24 cellular contexts compared by ENCODE assay signal in the genomic region with DNA sequence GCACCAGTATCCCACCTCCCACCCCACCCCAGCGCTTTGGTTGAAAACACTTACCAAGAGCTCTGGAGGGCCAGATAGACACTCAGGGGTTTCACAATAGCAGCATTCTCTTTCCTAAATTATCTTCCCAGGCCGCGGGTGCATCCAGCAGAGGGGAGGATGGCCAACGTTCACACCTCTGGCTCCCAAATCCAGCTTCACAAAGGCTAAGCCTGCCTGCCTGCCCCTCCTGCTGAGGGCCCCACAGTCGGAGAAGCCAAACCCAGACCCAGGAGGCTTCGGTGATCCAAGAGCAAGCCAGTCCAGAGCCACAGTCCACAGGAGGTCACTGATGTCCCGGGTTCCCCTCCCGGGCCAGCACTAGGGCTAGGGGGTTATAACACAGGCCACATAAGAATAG.
DNase-seq lines count a peak whose midpoint lies in the region; ATAC-seq and TF ChIP-seq lines count a peak whose summit lies in the region.
"Had no signal": no experiment of that assay in that cellular context is flagged by ENCODE, and none has a peak within 500 bp of the region (broad histone marks: within the 10 kb centered on the region; RNA-seq: fewer than 3 reads in every experiment).

No MANE protein-coding gene starts in this region.

- ATAC-seq in heart left ventricle (peak; percentile 6 to 28 (median 12)), sciatic nerve (no peak)

- peaks cover 0 to 37% (median 10%) of the 10 kb centered on the region in 12 donors for H3K4me1 ChIP-seq in heart left ventricle

- whole genome bisulfite sequencing in heart left ventricle, 4 donors = 44 to 53% (median 52%) methylated on average over 8 of the region's 8 CpGs

- no peaks in the 10 kb centered on the region for H3K27me3 ChIP-seq in heart left ventricle
- H3K27me3 ChIP-seq: BLaER1 had no signal

- H3K36me3 ChIP-seq in heart left ventricle = no peaks in the 10 kb centered on the region
- H3K36me3 ChIP-seq: BLaER1 had no signal

- no peak for TF ChIP-seq CTCF in heart left ventricle (IDR thresholded peaks at IDR 0.05)

- intact Hi-C loops in heart left ventricle (cut with DNase I) (no loop called here), sciatic nerve (cut with DNase I) (no loop called here), head of caudate nucleus (cut with DNase I) (no loop called here)

- H3K4me3 ChIP-seq in heart left ventricle = no peak overlapping the region
- H3K4me3 ChIP-seq: BLaER1, GM23248, SK-N-MC had no signal

- TF ChIP-seq POLR2A in heart left ventricle (IDR thresholded peaks at IDR 0.05) = no peak

- peak; percentile 36 for DNase-seq in ELF-1 (ENCODE audit: low read depth, low spot score)
- DNase-seq in heart left ventricle = peak in 2 of 5 donors; percentile 43 to 75
- peak; percentile 42 for DNase-seq in iPS-NIHi7 (ENCODE audit: extremely low spot score)
- peak; percentile 54 for DNase-seq in sciatic nerve (ENCODE audit: low spot score)
- no peak for DNase-seq in HUDEP-2 (lab: John Stamatoyannopoulos, UW; ENCODE audit: unreplicated experiment in 76 of 76)
- DNase-seq in head of caudate nucleus = no peak
- no peak for DNase-seq in RPMI8226
- DNase-seq: CD4-positive, CD25-positive, alpha-beta regulatory T cell; DMS53; GDM1; GM23248; H7; NCI-H1092 treated with DMSO at 0.1 percent for 48 hours; NCI-H1436; NCI-H187; NCI-H2081 treated with DMSO at 0.1 percent for 48 hours; NCI-H2171; NCI-H226; NCI-H510A; NCI-H69; SIG-M5 had no signal

- H3K9me3 ChIP-seq in heart left ventricle = no peaks in the 10 kb centered on the region
- H3K9me3 ChIP-seq: BLaER1 had no signal

- no peak overlapping the region for H3K27ac ChIP-seq in heart left ventricle
- H3K27ac ChIP-seq: BLaER1, GM23248, HL-60, SK-N-MC had no signal

Comparison
In these comparisons a context has a peak if more than half of its experiments do, and no peak if none do; other contexts are left out.
1. DNase-seq: peak in ELF-1 (single experiment), iPS-NIHi7 (single experiment) and sciatic nerve (single experiment); none in HUDEP-2 (0 of 76), head of caudate nucleus (0 of 42) and RPMI8226 (single experiment).